Comparison of ENCODE assay signal across 21 cellular contexts in the genomic region with DNA sequence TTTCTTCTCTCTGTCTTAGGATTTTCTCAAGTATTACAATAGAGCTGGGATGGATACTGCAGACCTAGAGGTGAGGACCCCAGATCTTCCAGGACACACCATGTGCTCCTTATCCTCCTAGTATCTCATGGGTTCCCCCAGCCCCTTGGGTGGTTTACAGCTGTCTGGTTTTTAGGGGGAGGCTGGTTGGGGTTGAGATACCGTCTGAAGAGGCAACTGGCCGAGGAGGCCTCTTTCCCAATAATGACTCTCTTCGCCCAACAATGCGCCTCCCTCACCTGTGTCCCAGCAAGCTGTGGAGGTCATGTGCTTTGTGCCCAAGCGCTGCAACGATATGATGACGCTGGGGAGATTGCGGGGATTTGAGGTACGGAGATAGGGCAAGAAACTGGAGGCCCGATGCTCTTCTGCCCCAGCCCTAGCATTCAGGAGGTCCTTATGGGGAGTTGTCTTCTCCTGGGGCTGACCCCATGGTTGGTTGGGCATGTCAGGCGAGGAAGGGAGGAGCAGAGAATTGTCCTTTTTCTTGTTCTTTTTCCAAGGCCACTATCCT. TPM values are rescaled to one million over a fixed set of nuclear protein-coding genes. Genes with fewer than 3 reads are reported as not detected.
"Had no signal": no experiment of that assay in that cellular context is flagged by ENCODE, and none has a peak within 500 bp of the region (broad histone marks: within the 10 kb centered on the region; RNA-seq: fewer than 3 reads in every experiment).

No MANE protein-coding gene starts in this region.

- H3K36me3 ChIP-seq: adrenal gland, cardiac muscle cell, lower lobe of right lung had no signal

- H3K9me3 ChIP-seq: adrenal gland, esophagus squamous epithelium, lower lobe of right lung, psoas muscle, suprapubic skin had no signal

- ATAC-seq: activated T-cell treated with anti-CD3 and anti-CD28 coated beads, Interleukin-2, amount 50 U/mL, for 4 hours; left cardiac atrium; lower lobe of right lung; psoas muscle; right cardiac atrium; stimulated activated naive CD8-positive, alpha-beta T cell treated with anti-CD3 and anti-CD28 coated beads, Interleukin-15, amount 100 ng/mL, for 72 hours had no signal

- H3K9me3 Mint-ChIP-seq: activated CD4-positive, alpha-beta memory T cell treated with anti-CD3 and anti-CD28 coated beads, Interleukin-2, amount 10 ng/mL, durations not matched to agents 7 days and 5 days; activated naive CD4-positive, alpha-beta T cell treated with anti-CD3 and anti-CD28 coated beads, Interleukin-2, amount 50 U/mL, for 72 hours; activated T-cell treated with anti-CD3 and anti-CD28 coated beads, Interleukin-2, amount 50 U/mL, for 4 hours; mesothelial cell of epicardium; stimulated activated naive CD8-positive, alpha-beta T cell treated with anti-CD3 and anti-CD28 coated beads, Interleukin-15, amount 100 ng/mL, for 72 hours; T-helper 2 cell treated with Interferon-gamma antibody and Interleukin-4, amounts not matched to agents 5 μg/mL and 100 μg/mL, for 36 hours; type B pancreatic cell had no signal

- H3K4me3 Mint-ChIP-seq: activated CD4-positive, alpha-beta memory T cell treated with anti-CD3 and anti-CD28 coated beads, Interleukin-2, amount 10 ng/mL, durations not matched to agents 7 days and 5 days; activated T-cell treated with anti-CD3 and anti-CD28 coated beads, Interleukin-2, amount 50 U/mL, for 4 hours; mesothelial cell of epicardium; stimulated activated naive CD8-positive, alpha-beta T cell treated with anti-CD3 and anti-CD28 coated beads, Interleukin-15, amount 100 ng/mL, for 72 hours; T-helper 2 cell treated with Interferon-gamma antibody and Interleukin-4, amounts not matched to agents 5 μg/mL and 100 μg/mL, for 36 hours; type B pancreatic cell had no signal

- H3K27ac ChIP-seq: adrenal gland, cardiac muscle cell, esophagus squamous epithelium, lower lobe of right lung, psoas muscle, skin epidermis, suprapubic skin had no signal

- DNase-seq: activated CD4-positive, alpha-beta memory T cell treated with anti-CD3 and anti-CD28 coated beads, Interleukin-2, amount 10 ng/mL, durations not matched to agents 7 days and 5 days; activated CD4-positive, CD25-positive, alpha-beta regulatory T cell; activated gamma-delta T cell; activated T-cell treated with anti-CD3 and anti-CD28 coated beads, Interleukin-2, amount 50 U/mL, for 4 hours; adrenal gland; dermis blood vessel endothelial cell; effector memory CD4-positive, alpha-beta T cell; esophagus squamous epithelium; left cardiac atrium; lower lobe of right lung; stimulated activated naive CD8-positive, alpha-beta T cell treated with anti-CD3 and anti-CD28 coated beads, Interleukin-15, amount 100 ng/mL, for 72 hours had no signal

- H3K36me3 Mint-ChIP-seq: activated naive CD4-positive, alpha-beta T cell treated with anti-CD3 and anti-CD28 coated beads, Interleukin-2, amount 50 U/mL, for 72 hours had no signal

- H3K27ac Mint-ChIP-seq: activated CD4-positive, alpha-beta memory T cell treated with anti-CD3 and anti-CD28 coated beads, Interleukin-2, amount 10 ng/mL, durations not matched to agents 7 days and 5 days; activated naive CD4-positive, alpha-beta T cell treated with anti-CD3 and anti-CD28 coated beads, Interleukin-2, amount 50 U/mL, for 72 hours; mesothelial cell of epicardium; stimulated activated naive CD8-positive, alpha-beta T cell treated with anti-CD3 and anti-CD28 coated beads, Interleukin-15, amount 100 ng/mL, for 72 hours; T-helper 2 cell treated with Interferon-gamma antibody and Interleukin-4, amounts not matched to agents 5 μg/mL and 100 μg/mL, for 36 hours; type B pancreatic cell had no signal

- FAIRE-seq: endothelial cell of umbilical vein had no signal

- H3K4me3 ChIP-seq: adrenal gland, cardiac muscle cell, esophagus squamous epithelium, lower lobe of right lung, psoas muscle, skin epidermis, suprapubic skin had no signal

RNA-seq across cellular contexts. Expression of a gene that starts 18.0 kb away (rescaled TPM):
- total RNA-seq: cardiac muscle cell, dermis blood vessel endothelial cell had no signal
